In the genomic region with DNA sequence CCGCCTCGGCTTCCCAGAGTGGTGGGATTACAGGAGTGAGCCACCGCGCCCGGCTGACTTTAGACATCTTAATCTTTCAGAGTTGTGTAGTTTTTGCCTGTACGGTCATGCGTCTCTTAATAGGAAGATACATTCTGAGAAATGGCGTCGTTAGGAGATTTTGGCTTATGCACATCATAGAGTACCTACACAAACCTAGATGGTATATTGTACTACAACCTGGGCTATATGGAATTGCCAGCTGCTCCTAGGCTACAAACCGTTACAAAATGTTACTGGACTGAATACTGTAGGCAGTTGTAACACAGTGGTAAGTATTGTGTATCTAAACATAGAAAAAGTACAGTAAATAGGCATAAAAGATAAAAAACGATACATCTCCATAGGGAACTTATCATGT, we compare ENCODE assay signal across 11 cellular contexts. TPM values are rescaled to one million over a fixed set of nuclear protein-coding genes. Genes with fewer than 3 reads are reported as not detected.
DNase-seq lines count a peak whose midpoint lies in the region; ATAC-seq, FAIRE-seq and TF ChIP-seq lines count a peak whose summit lies in the region.
"Had no signal": no experiment of that assay in that cellular context is flagged by ENCODE, and none has a peak within 500 bp of the region (broad histone marks: within the 10 kb centered on the region; RNA-seq: fewer than 3 reads in every experiment).

No MANE protein-coding gene starts in this region.

- H3K4me1 ChIP-seq in heart right ventricle (peaks cover 0 to 38% (median 17%) of the 10 kb centered on the region in 9 donors), keratinocyte (ENCODE audit: control insufficient read depth, extremely low read depth, insufficient read depth, low read length) (peaks cover 8% of the 10 kb centered on the region), tibial artery (peaks cover 0 to 18% (median 11%) of the 10 kb centered on the region in 4 donors)

- no peak overlapping the region for H2AFZ ChIP-seq in keratinocyte (ENCODE audit: control insufficient read depth, low read length)

- H3K79me2 ChIP-seq in keratinocyte (ENCODE audit: control insufficient read depth, insufficient read depth, low read length) = peaks cover 16% of the 10 kb centered on the region

- intact Hi-C loops in heart right ventricle (cut with DNase I) (loop anchor here in 4 of 10 donors (2.0 to 5.0 kb wide), 2 partner anchors 121 to 123 kb away; no protein-coding TSS in a partner anchor), left cardiac atrium (cut with DNase I) (no loop called here), tibial artery (cut with DNase I; ENCODE audit: low total_unique reads) (no loop called here)

- peak overlapping the region in 7 of 10 donors; percentile 64 to 99 (median 96) for H3K4me3 ChIP-seq in heart right ventricle
- no peak overlapping the region for H3K4me3 ChIP-seq in keratinocyte (ENCODE audit: control insufficient read depth in 2 of 3, extremely low read depth in 1 of 3, insufficient read depth in 2 of 3, low read depth in 1 of 3, low read length in 3 of 3)
- peak overlapping the region; percentile 76 to 89 for H3K4me3 ChIP-seq in tibial artery

- H3K9me3 ChIP-seq in heart right ventricle (no peaks in the 10 kb centered on the region), keratinocyte (ENCODE audit: control insufficient read depth, low read depth, low read length) (no peaks in the 10 kb centered on the region), tibial artery (no peaks in the 10 kb centered on the region)

- ATAC-seq in heart right ventricle = no peak
- ATAC-seq in left cardiac atrium = no peak

- H3K9ac ChIP-seq in keratinocyte (ENCODE audit: control insufficient read depth, extremely low read depth, insufficient read depth, low read length) = no peak overlapping the region

- H4K20me1 ChIP-seq in keratinocyte (ENCODE audit: control insufficient read depth, extremely low read depth, insufficient read depth, low read length) = no peaks in the 10 kb centered on the region

- peak overlapping the region; percentile 97 for H3K4me2 ChIP-seq in keratinocyte (ENCODE audit: control insufficient read depth, extremely low read depth, insufficient read depth, low read depth, low read length)

- no peaks in the 10 kb centered on the region for H3K9me1 ChIP-seq in keratinocyte (ENCODE audit: control insufficient read depth, extremely low read depth, insufficient read depth, low read length)

- FAIRE-seq in keratinocyte (lab: Jason Lieb, UNC) = no peak
- FAIRE-seq: bronchial epithelial cell had no signal

- H3K27ac ChIP-seq in heart right ventricle = no peak overlapping the region
- peak overlapping the region; percentile 82; the same call in 1 of the 2 replicates for H3K27ac ChIP-seq in VCaP
- no peak overlapping the region for H3K27ac ChIP-seq in keratinocyte (ENCODE audit: control insufficient read depth, insufficient read depth, low read length)
- no peak overlapping the region for H3K27ac ChIP-seq in tibial artery

- no peak for TF ChIP-seq CTCF in heart right ventricle (IDR thresholded peaks at IDR 0.05)
- TF ChIP-seq CTCF in VCaP (conservative IDR thresholded peaks at IDR 0.05) = no peak
- no peak for TF ChIP-seq CTCF in keratinocyte (optimal IDR thresholded peaks at IDR 0.05 in 1 of 3, IDR thresholded peaks at IDR 0.05 in 1 of 3, conservative IDR thresholded peaks at IDR 0.05 in 1 of 3; ENCODE audit: extremely low read depth in 1 of 3, insufficient read depth in 2 of 3, low read length in 3 of 3)
- no peak for TF ChIP-seq CTCF in tibial artery (IDR thresholded peaks at IDR 0.05)

- DNase-seq in heart right ventricle (no peak), left cardiac atrium (no peak), keratinocyte (ENCODE audit: low read depth, low spot score) (no peak), tibial artery (no peak), T-helper 9 cell (no peak), AG08395 (ENCODE audit: low spot score) (no peak), NCI-H226 (no peak)
- DNase-seq: activated CD8-positive, alpha-beta memory T cell treated with anti-CD3 and anti-CD28 coated beads for 24 hours had no signal

- 90 to 93% methylated on average over 11 of the region's 11 CpGs for WGBS in heart right ventricle, 2 donors

- dilution Hi-C loops in keratinocyte (cut with MboI; ENCODE audit: extremely low pct_ligation_motif_present, low sequenced_read_pairs) = no loop called here

- peaks cover 0 to 62% (median 25%) of the 10 kb centered on the region in 9 donors for H3K36me3 ChIP-seq in heart right ventricle
- H3K36me3 ChIP-seq in keratinocyte (ENCODE audit: control insufficient read depth in 2 of 2, extremely low read depth in 1 of 2, insufficient read depth in 2 of 2, low read length in 2 of 2) = peaks cover 11 to 18% of the 10 kb centered on the region in 2 experiments
- H3K36me3 ChIP-seq in tibial artery = peaks cover 28 to 52% (median 38%) of the 10 kb centered on the region in 3 donors

- H3K27me3 ChIP-seq in heart right ventricle (no peaks in the 10 kb centered on the region), keratinocyte (ENCODE audit: control insufficient read depth, extremely low read depth, insufficient read depth, low read length) (no peaks in the 10 kb centered on the region), tibial artery (no peaks in the 10 kb centered on the region)

RNA-seq across cellular contexts. Expression of gene TSFM, which starts 1.3 kb away (rescaled TPM):
- total RNA-seq in heart right ventricle (10 to 100 TPM; 41.2 to 70.6 (median 52.6) TPM), left cardiac atrium (10 to 100 TPM; 29.2 to 38.1 TPM)
- polyA plus RNA-seq in heart right ventricle (10 to 100 TPM; 22.9 to 58.0 TPM), keratinocyte (20.4 to 30.5 TPM (median 21.0 TPM) in 3 replicates)
- 21.3 TPM for polyA plus RNA-seq in keratinocyte (2011; ENCODE audit: low read depth)
- polyA plus RNA-seq in keratinocyte (2011; cell fraction: cytosol; rRNA removed) = 12.9 and 16.0 TPM in 2 replicates
- 19.2 and 21.7 TPM in 2 replicates for polyA plus RNA-seq in keratinocyte (2011; cell fraction: nucleus; rRNA removed)
- 26.7 and 28.8 TPM in 2 replicates for polyA plus RNA-seq in keratinocyte (2012; ENCODE audit: low replicate concordance)
- polyA minus RNA-seq in keratinocyte = 4.7 to 7.1 TPM (median 5.6 TPM) in 3 replicates
- polyA minus RNA-seq in keratinocyte (2011; cell fraction: cytosol; rRNA and poly(A)+ RNA removed) = 11.1 TPM
- polyA minus RNA-seq in keratinocyte (2011; cell fraction: nucleus; rRNA and poly(A)+ RNA removed) = 4.6 and 4.7 TPM in 2 replicates

RNA-seq across cellular contexts. Expression of gene EEF1AKMT3, which starts 11.4 kb away (rescaled TPM):
- total RNA-seq in heart right ventricle (1 to 10 TPM; 1.1 to 2.6 (median 1.6) TPM), left cardiac atrium (1 to 10 TPM; 2.9 to 3.3 TPM)
- polyA plus RNA-seq in heart right ventricle (1 to 10 TPM; 1.1 to 1.2 TPM), keratinocyte (5.4 to 7.7 TPM (median 6.5 TPM) in 3 replicates)
- polyA plus RNA-seq in keratinocyte (2011; ENCODE audit: low read depth) = 1.0 TPM
- 5.2 and 8.8 TPM in 2 replicates for polyA plus RNA-seq in keratinocyte (2011; cell fraction: cytosol; rRNA removed)
- polyA plus RNA-seq in keratinocyte (2011; cell fraction: nucleus; rRNA removed) = 5.4 and 6.5 TPM in 2 replicates
- polyA plus RNA-seq in keratinocyte (2012; ENCODE audit: low replicate concordance) = 3.5 and 4.8 TPM in 2 replicates
- polyA minus RNA-seq in keratinocyte = 5.3 to 11.1 TPM (median 9.7 TPM) in 3 replicates
- 3.3 TPM for polyA minus RNA-seq in keratinocyte (2011; cell fraction: cytosol; rRNA and poly(A)+ RNA removed)
- polyA minus RNA-seq in keratinocyte (2011; cell fraction: nucleus; rRNA and poly(A)+ RNA removed) = 2.1 and 2.6 TPM in 2 replicates

RNA-seq across cellular contexts. Expression of gene METTL1, which starts 12.0 kb away (rescaled TPM):
- total RNA-seq in heart right ventricle (10 to 100 TPM in 2 of 10 donors, 1 to 10 TPM in 8; 5.6 to 15.0 (median 7.9) TPM), left cardiac atrium (10 to 100 TPM in 1 of 2 donors, 1 to 10 TPM in 1; 7.2 to 16.0 TPM)
- polyA plus RNA-seq in heart right ventricle (10 to 100 TPM; 10.9 to 29.4 TPM), keratinocyte (24.3 to 25.5 TPM (median 24.5 TPM) in 3 replicates)
- polyA plus RNA-seq in keratinocyte (2011; ENCODE audit: low read depth) = 4.7 TPM
- 14.9 and 17.4 TPM in 2 replicates for polyA plus RNA-seq in keratinocyte (2011; cell fraction: cytosol; rRNA removed)
- polyA plus RNA-seq in keratinocyte (2011; cell fraction: nucleus; rRNA removed) = 25.0 and 25.7 TPM in 2 replicates
- 20.5 and 24.2 TPM in 2 replicates for polyA plus RNA-seq in keratinocyte (2012; ENCODE audit: low replicate concordance)
- 18.9 to 42.7 TPM (median 23.0 TPM) in 3 replicates for polyA minus RNA-seq in keratinocyte
- 13.6 TPM for polyA minus RNA-seq in keratinocyte (2011; cell fraction: cytosol; rRNA and poly(A)+ RNA removed)
- 9.8 and 12.8 TPM in 2 replicates for polyA minus RNA-seq in keratinocyte (2011; cell fraction: nucleus; rRNA and poly(A)+ RNA removed)

RNA-seq across cellular contexts. Expression of gene CYP27B1, which starts 17.0 kb away (rescaled TPM):
- total RNA-seq in heart right ventricle = under 1 TPM in 2 of 10 donors, not detected in 8; 0.81 to 0.95 TPM
- polyA plus RNA-seq in heart right ventricle = under 1 TPM in 1 of 2 donors, not detected in 1; 0.14 TPM
- total RNA-seq in left cardiac atrium = 1 to 10 TPM in 1 of 2 donors, under 1 TPM in 1; 0.44 to 1.5 TPM
- 19.0 to 40.5 TPM (median 33.6 TPM) in 3 replicates for polyA plus RNA-seq in keratinocyte
- polyA plus RNA-seq in keratinocyte (2011; ENCODE audit: low read depth) = 2.2 TPM
- 19.7 and 19.8 TPM in 2 replicates for polyA plus RNA-seq in keratinocyte (2011; cell fraction: cytosol; rRNA removed)
- 43.4 and 50.3 TPM in 2 replicates for polyA plus RNA-seq in keratinocyte (2011; cell fraction: nucleus; rRNA removed)
- 5.4 and 33.7 TPM in 2 replicates for polyA plus RNA-seq in keratinocyte (2012; ENCODE audit: low replicate concordance)
- 14.0 to 33.1 TPM (median 26.7 TPM) in 3 replicates for polyA minus RNA-seq in keratinocyte
- 30.1 TPM for polyA minus RNA-seq in keratinocyte (2011; cell fraction: cytosol; rRNA and poly(A)+ RNA removed)
- polyA minus RNA-seq in keratinocyte (2011; cell fraction: nucleus; rRNA and poly(A)+ RNA removed) = 13.7 and 14.6 TPM in 2 replicates
- polyA plus RNA-seq: CD14-positive monocyte had no signal

RNA-seq across cellular contexts. Expression of gene MARCHF9, which starts 29.0 kb away (rescaled TPM):
- total RNA-seq in heart right ventricle = 10 to 100 TPM; 11.2 to 15.0 (median 13.3) TPM
- polyA plus RNA-seq in heart right ventricle = 10 to 100 TPM; 14.5 to 20.7 TPM
- 10 to 100 TPM; 11.7 to 15.0 TPM for total RNA-seq in left cardiac atrium
- 10.9 to 17.0 TPM (median 12.4 TPM) in 3 replicates for polyA plus RNA-seq in keratinocyte
- polyA plus RNA-seq in keratinocyte (2011; ENCODE audit: low read depth) = 4.9 TPM
- 9.6 and 13.5 TPM in 2 replicates for polyA plus RNA-seq in keratinocyte (2011; cell fraction: cytosol; rRNA removed)
- polyA plus RNA-seq in keratinocyte (2011; cell fraction: nucleus; rRNA removed) = 16.9 and 17.9 TPM in 2 replicates
- polyA plus RNA-seq in keratinocyte (2012; ENCODE audit: low replicate concordance) = 13.6 and 14.4 TPM in 2 replicates
- 13.7 to 27.7 TPM (median 18.3 TPM) in 3 replicates for polyA minus RNA-seq in keratinocyte
- polyA minus RNA-seq in keratinocyte (2011; cell fraction: cytosol; rRNA and poly(A)+ RNA removed) = 20.9 TPM
- polyA minus RNA-seq in keratinocyte (2011; cell fraction: nucleus; rRNA and poly(A)+ RNA removed) = 4.5 and 8.8 TPM in 2 replicates

Comparison
In these comparisons a context has a peak if more than half of its experiments do, and no peak if none do; other contexts are left out.
1. H3K4me3 ChIP-seq: peak in heart right ventricle (7 of 10) and tibial artery (2 of 2); none in keratinocyte (0 of 3).